Comparison of ENCODE assay signal across 22 cellular contexts in the genomic region with DNA sequence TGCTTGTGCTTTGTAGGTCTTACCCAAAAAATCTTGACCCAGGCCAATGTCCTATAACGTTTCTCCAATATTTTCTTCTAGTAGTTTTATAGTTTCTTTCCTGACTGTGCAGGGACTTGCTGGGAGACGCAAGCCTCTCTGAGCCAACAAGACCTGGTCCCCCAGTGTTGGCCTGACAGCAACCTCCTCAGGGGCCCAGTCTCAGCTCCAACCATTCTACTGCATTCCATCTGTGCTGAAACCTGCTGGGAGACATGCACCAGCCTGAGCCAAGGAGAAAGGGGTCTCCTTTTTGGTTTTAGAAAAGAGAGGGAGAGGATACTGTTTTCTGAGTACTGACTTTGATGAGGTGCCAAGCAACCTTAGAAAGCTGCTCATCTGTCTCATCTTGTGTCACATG.
DNase-seq lines count a peak whose midpoint lies in the region; ATAC-seq, FAIRE-seq and TF ChIP-seq lines count a peak whose summit lies in the region.
"Had no signal": no experiment of that assay in that cellular context is flagged by ENCODE, and none has a peak within 500 bp of the region (broad histone marks: within the 10 kb centered on the region; RNA-seq: fewer than 3 reads in every experiment).

No MANE protein-coding gene starts in this region.

- H3K27me3 ChIP-seq in H7 (ENCODE audit: control insufficient read depth, insufficient read depth, low read length), result no peaks in the 10 kb centered on the region
- H3K27me3 ChIP-seq: BE2C, BLaER1 had no signal

- H3K36me3 Mint-ChIP-seq in WTC11 (peaks cover 6% of the 10 kb centered on the region), neural crest cell (ENCODE audit: low read depth) (no peaks in the 10 kb centered on the region)
- no peaks in the 10 kb centered on the region for H3K36me3 Mint-ChIP-seq in T-helper 2 cell treated with Interferon-gamma antibody and Interleukin-4, amounts not matched to agents 5 μg/mL and 100 μg/mL, for 36 hours (ENCODE audit: low read depth)
- H3K36me3 Mint-ChIP-seq in activated T-cell treated with anti-CD3 and anti-CD28 coated beads, Interleukin-2, amount 50 U/mL, for 4 hours (ENCODE audit: insufficient read depth), result no peaks in the 10 kb centered on the region
- H3K36me3 Mint-ChIP-seq: CD14-positive monocyte; CD4-positive, alpha-beta memory T cell; CD4-positive, CD25-positive, alpha-beta regulatory T cell; CD8-positive, alpha-beta memory T cell had no signal

- FAIRE-seq in frontal cortex (lab: Jason Lieb, UNC), result no peak
- FAIRE-seq: A204.1, G401.6, GM12891, GM19239 had no signal

- H3K27me3 Mint-ChIP-seq in WTC11 (ENCODE audit: low read depth) (no peaks in the 10 kb centered on the region), neural crest cell (ENCODE audit: low read depth) (no peaks in the 10 kb centered on the region)
- H3K27me3 Mint-ChIP-seq in T-helper 2 cell treated with Interferon-gamma antibody and Interleukin-4, amounts not matched to agents 5 μg/mL and 100 μg/mL, for 36 hours (ENCODE audit: low read depth), result no peaks in the 10 kb centered on the region
- H3K27me3 Mint-ChIP-seq in activated T-cell treated with anti-CD3 and anti-CD28 coated beads, Interleukin-2, amount 50 U/mL, for 4 hours (ENCODE audit: low read depth), result no peaks in the 10 kb centered on the region
- H3K27me3 Mint-ChIP-seq: CD4-positive, alpha-beta memory T cell; CD4-positive, CD25-positive, alpha-beta regulatory T cell; CD8-positive, alpha-beta memory T cell had no signal

- H3K4me1 Mint-ChIP-seq in WTC11 (peaks cover 4% of the 10 kb centered on the region; the same call in 1 of the 2 replicates), neural crest cell (no peaks in the 10 kb centered on the region)
- no peaks in the 10 kb centered on the region for H3K4me1 Mint-ChIP-seq in T-helper 2 cell treated with Interferon-gamma antibody and Interleukin-4, amounts not matched to agents 5 μg/mL and 100 μg/mL, for 36 hours (ENCODE audit: low read depth)
- no peaks in the 10 kb centered on the region for H3K4me1 Mint-ChIP-seq in activated T-cell treated with anti-CD3 and anti-CD28 coated beads, Interleukin-2, amount 50 U/mL, for 4 hours (ENCODE audit: low read depth)
- H3K4me1 Mint-ChIP-seq: CD14-positive monocyte; CD4-positive, alpha-beta memory T cell; CD4-positive, CD25-positive, alpha-beta regulatory T cell; CD8-positive, alpha-beta memory T cell had no signal

- peaks cover 8% of the 10 kb centered on the region for H3K9me3 Mint-ChIP-seq in WTC11
- peaks cover 18% of the 10 kb centered on the region for H3K9me3 Mint-ChIP-seq in neural crest cell
- no peaks in the 10 kb centered on the region for H3K9me3 Mint-ChIP-seq in T-helper 2 cell treated with Interferon-gamma antibody and Interleukin-4, amounts not matched to agents 5 μg/mL and 100 μg/mL, for 36 hours
- peaks cover 3% of the 10 kb centered on the region for H3K9me3 Mint-ChIP-seq in activated T-cell treated with anti-CD3 and anti-CD28 coated beads, Interleukin-2, amount 50 U/mL, for 4 hours

- CTCF ChIA-PET in WTC11 (lab: Charles Lee), result no interaction called here

- TF ChIP-seq CTCF in WTC11 (IDR thresholded peaks at IDR 0.05), result no peak
- no peak for TF ChIP-seq CTCF in neural crest cell (conservative IDR thresholded peaks at IDR 0.05)

- no peaks in the 10 kb centered on the region for H3K36me3 ChIP-seq in H7 (replicated peaks; ENCODE audit: control insufficient read depth, insufficient read depth, low read length)
- H3K36me3 ChIP-seq: BE2C, BLaER1 had no signal

- POLR2A ChIA-PET in WTC11 (lab: Charles Lee), result no interaction called here

- ATAC-seq in WTC11, result peak; percentile 64; the same call in 1 of the 2 replicates
- ATAC-seq in activated T-cell treated with anti-CD3 and anti-CD28 coated beads, Interleukin-2, amount 50 U/mL, for 4 hours, result no peak

- no peak overlapping the region for H3K4me3 ChIP-seq in H7 (ENCODE audit: insufficient read depth, low read depth, low read length)
- H3K4me3 ChIP-seq: BLaER1 had no signal

- H3K27ac Mint-ChIP-seq in WTC11 (no peak overlapping the region), neural crest cell (ENCODE audit: unreplicated experiment) (no peak overlapping the region)
- H3K27ac Mint-ChIP-seq in T-helper 2 cell treated with Interferon-gamma antibody and Interleukin-4, amounts not matched to agents 5 μg/mL and 100 μg/mL, for 36 hours, result no peak overlapping the region
- H3K27ac Mint-ChIP-seq: CD14-positive monocyte; CD4-positive, alpha-beta memory T cell; CD4-positive, CD25-positive, alpha-beta regulatory T cell had no signal

- peak; percentile 13 for DNase-seq in H7
- no peak for DNase-seq in WTC11 (ENCODE audit: low spot score)
- DNase-seq in neural crest cell (ENCODE audit: low read depth, low spot score), result no peak
- no peak for DNase-seq in frontal cortex (ENCODE audit: low spot score in 2 of 2)
- no peak for DNase-seq in T-helper 2 cell treated with Interferon-gamma antibody and Interleukin-4, amounts not matched to agents 5 μg/mL and 100 μg/mL, for 36 hours (ENCODE audit: low spot score)
- DNase-seq in activated T-cell treated with anti-CD3 and anti-CD28 coated beads, Interleukin-2, amount 50 U/mL, for 4 hours, result no peak
- DNase-seq: 8988T; ACHN; BE2C; C1 segment of cervical spinal cord; CD4-positive, alpha-beta memory T cell; CD4-positive, CD25-positive, alpha-beta regulatory T cell; CD8-positive, alpha-beta memory T cell; COR-L47; DMS79 treated with DMSO at 0.1 percent for 48 hours; GF-D8 had no signal

- H3K4me3 Mint-ChIP-seq in WTC11 (no peak overlapping the region), neural crest cell (peak overlapping the region; percentile 31)
- no peak overlapping the region for H3K4me3 Mint-ChIP-seq in T-helper 2 cell treated with Interferon-gamma antibody and Interleukin-4, amounts not matched to agents 5 μg/mL and 100 μg/mL, for 36 hours
- no peak overlapping the region for H3K4me3 Mint-ChIP-seq in activated T-cell treated with anti-CD3 and anti-CD28 coated beads, Interleukin-2, amount 50 U/mL, for 4 hours
- H3K4me3 Mint-ChIP-seq: CD14-positive monocyte; CD4-positive, alpha-beta memory T cell; CD4-positive, CD25-positive, alpha-beta regulatory T cell; CD8-positive, alpha-beta memory T cell had no signal

TF ChIP-seq in WTC11, 78 proteins besides CTCF, POLR2A, EP300 and RAD21:
- TF ChIP-seq, protein P1, sequence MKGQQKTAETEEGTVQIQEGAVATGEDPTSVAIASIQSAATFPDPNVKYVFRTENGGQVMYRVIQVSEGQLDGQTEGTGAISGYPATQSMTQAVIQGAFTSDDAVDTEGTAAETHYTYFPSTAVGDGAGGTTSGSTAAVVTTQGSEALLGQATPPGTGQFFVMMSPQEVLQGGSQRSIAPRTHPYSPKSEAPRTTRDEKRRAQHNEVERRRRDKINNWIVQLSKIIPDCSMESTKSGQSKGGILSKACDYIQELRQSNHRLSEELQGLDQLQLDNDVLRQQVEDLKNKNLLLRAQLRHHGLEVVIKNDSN (CRISPR knock-in tag; IDR thresholded peaks at IDR 0.05), result no peak
TF ChIP-seq in WTC11: peak in this region for 0.
